ENCODE assay signal across 9 cellular contexts in genomic region chrX:21438792-21439191, GRCh38.
DNase-seq lines count a peak whose midpoint lies in the region; ATAC-seq and TF ChIP-seq lines count a peak whose summit lies in the region.
"Had no signal": no experiment of that assay in that cellular context is flagged by ENCODE, and none has a peak within 500 bp of the region (broad histone marks: within the 10 kb centered on the region; RNA-seq: fewer than 3 reads in every experiment).

No MANE protein-coding gene starts in this region.

- H3K9me3 Mint-ChIP-seq in activated CD4-positive, alpha-beta T cell treated with anti-CD3 and anti-CD28 coated beads for 36 hours (ENCODE audit: low read depth), result no peaks in the 10 kb centered on the region

- peak overlapping the region; percentile 64 for H3K4me3 ChIP-seq in OCI-LY3 (ENCODE audit: low read length)
- no peak overlapping the region for H3K4me3 ChIP-seq in spleen

- intact Hi-C loops in activated CD4-positive, alpha-beta T cell treated with anti-CD3 and anti-CD28 coated beads for 36 hours (cut with DNase I, micrococcal nuclease), result loop anchor here (2.0 to 10.0 kb wide), 2 partner anchors 64 kb away; partner anchors contain the start of gene CNKSR2 (in 2 of the 2)
- intact Hi-C loops in spleen (cut with DNase I; ENCODE audit: low total_unique reads), result no loop called here

- H3K79me2 ChIP-seq in OCI-LY3 (ENCODE audit: low read length), result no peaks in the 10 kb centered on the region

- TF ChIP-seq POLR2A in spleen (IDR thresholded peaks at IDR 0.05), result no peak

- H3K4me3 Mint-ChIP-seq in activated CD4-positive, alpha-beta T cell treated with anti-CD3 and anti-CD28 coated beads for 36 hours, result peak overlapping the region; percentile 60

- no peaks in the 10 kb centered on the region for H4K20me1 ChIP-seq in OCI-LY3 (ENCODE audit: insufficient read depth, low read length)

- TF ChIP-seq CTCF in OCI-LY3 (IDR thresholded peaks at IDR 0.05; ENCODE audit: low read depth, low read length), result no peak
- no peak for TF ChIP-seq CTCF in spleen (IDR thresholded peaks at IDR 0.05 in 8 of 11, conservative IDR thresholded peaks at IDR 0.05 in 3 of 11)

- no peak for DNase-seq in activated CD4-positive, alpha-beta T cell treated with anti-CD3 and anti-CD28 coated beads for 36 hours
- no peak for DNase-seq in activated CD4-positive, alpha-beta T cell treated with anti-CD3 and anti-CD28 coated beads, Interleukin-2, amount 50 U/mL, for 48 hours
- DNase-seq in spleen (no peak), DMS 273 (lab: John Stamatoyannopoulos, UW; ENCODE audit: unreplicated experiment) (no peak), epidermal melanocyte (ENCODE audit: insufficient read length, low spot score) (no peak), cerebellar nuclear complex (lab: John Stamatoyannopoulos, UW) (no peak)
- DNase-seq: IMR-90 had no signal

- H3K27ac ChIP-seq in OCI-LY3 (ENCODE audit: low read length) (peak overlapping the region; percentile 76), spleen (peak overlapping the region in 7 of 8 donors; percentile 22 to 69 (median 49))

- peak overlapping the region; percentile 48 for H3K9ac ChIP-seq in OCI-LY3 (ENCODE audit: low read length)

- no peaks in the 10 kb centered on the region for H3K36me3 Mint-ChIP-seq in activated CD4-positive, alpha-beta T cell treated with anti-CD3 and anti-CD28 coated beads for 36 hours (ENCODE audit: low read depth)

- ATAC-seq in activated CD4-positive, alpha-beta T cell treated with anti-CD3 and anti-CD28 coated beads for 36 hours, result peak; percentile 78
- peak; percentile 90 for ATAC-seq in HG02943 (IDR thresholded peaks at IDR 0.05; ENCODE audit: low read depth, unreplicated experiment)

- H3K27ac Mint-ChIP-seq in activated CD4-positive, alpha-beta T cell treated with anti-CD3 and anti-CD28 coated beads for 36 hours, result peak overlapping the region; percentile 89

- H3K27me3 Mint-ChIP-seq in activated CD4-positive, alpha-beta T cell treated with anti-CD3 and anti-CD28 coated beads for 36 hours, result no peaks in the 10 kb centered on the region

- H3K36me3 ChIP-seq in OCI-LY3 (replicated peaks; ENCODE audit: low read depth, low read length) (no peaks in the 10 kb centered on the region), spleen (no peaks in the 10 kb centered on the region)

- peak overlapping the region; percentile 78 for H3K4me2 ChIP-seq in OCI-LY3 (ENCODE audit: low read length)

- H2AFZ ChIP-seq in OCI-LY3 (ENCODE audit: low read depth, low read length), result no peak overlapping the region

- 4 to 11% (median 8%) methylated on average over 1 of the region's 1 CpG for WGBS in spleen, 5 donors

- CTCF ChIA-PET in activated CD4-positive, alpha-beta T cell treated with anti-CD3 and anti-CD28 coated beads for 36 hours (lab: Charles Lee), result no interaction called here

- H3K27me3 ChIP-seq in OCI-LY3 (ENCODE audit: low read depth, low read length) (no peaks in the 10 kb centered on the region), spleen (replicated peaks in 1 of 7) (no peaks in the 10 kb centered on the region)

- POLR2A ChIA-PET in activated CD4-positive, alpha-beta T cell treated with anti-CD3 and anti-CD28 coated beads for 36 hours (lab: Charles Lee), result no interaction called here

- H3K4me1 ChIP-seq in OCI-LY3 (ENCODE audit: low read length) (peaks cover 17% of the 10 kb centered on the region), spleen (peaks cover 0 to 10% (median 2%) of the 10 kb centered on the region in 6 donors)

- H3K9me3 ChIP-seq in OCI-LY3 (ENCODE audit: insufficient read depth, low read length) (no peaks in the 10 kb centered on the region), spleen (no peaks in the 10 kb centered on the region)

- peaks cover 15% of the 10 kb centered on the region for H3K4me1 Mint-ChIP-seq in activated CD4-positive, alpha-beta T cell treated with anti-CD3 and anti-CD28 coated beads for 36 hours
